ENCODE assay signal across 12 cellular contexts in genomic region chr5:115557667-115558387, GRCh38. TPM values are rescaled to one million over a fixed set of nuclear protein-coding genes. Genes with fewer than 3 reads are reported as not detected.
DNase-seq lines count a peak whose midpoint lies in the region; ATAC-seq and TF ChIP-seq lines count a peak whose summit lies in the region.
"Had no signal": no experiment of that assay in that cellular context is flagged by ENCODE, and none has a peak within 500 bp of the region (broad histone marks: within the 10 kb centered on the region; RNA-seq: fewer than 3 reads in every experiment).

No MANE protein-coding gene starts in this region.

- H3K27me3 ChIP-seq in GM23338 (ENCODE audit: insufficient read depth) (no peaks in the 10 kb centered on the region), PC-3 (ENCODE audit: low read length) (no peaks in the 10 kb centered on the region), trophoblast cell (ENCODE audit: insufficient read depth, low read length) (no peaks in the 10 kb centered on the region)

- H3K4me1 ChIP-seq in GM23338 (ENCODE audit: insufficient read depth) (peaks cover 8% of the 10 kb centered on the region), PC-3 (ENCODE audit: insufficient read depth, low read length) (no peaks in the 10 kb centered on the region), trophoblast cell (ENCODE audit: control insufficient read depth in 1 of 2, insufficient read depth in 2 of 2, low read length in 2 of 2) (no peaks in the 10 kb centered on the region)

- no peaks in the 10 kb centered on the region for H3K36me3 Mint-ChIP-seq in GM23338 (ENCODE audit: low read depth)

- H3K9me2 ChIP-seq in GM23338 (ENCODE audit: insufficient read depth) (no peaks in the 10 kb centered on the region), PC-3 (replicated peaks; ENCODE audit: low read length) (no peaks in the 10 kb centered on the region)

- H4K20me1 ChIP-seq in GM23338 (replicated peaks; ENCODE audit: insufficient read depth): no peaks in the 10 kb centered on the region
- no peaks in the 10 kb centered on the region for H4K20me1 ChIP-seq in PC-3 (ENCODE audit: low read length)

- H3K27ac Mint-ChIP-seq in GM23338: peak overlapping the region; percentile 25; the same call in 1 of the 2 replicates
- H3K27ac Mint-ChIP-seq: dendritic cell treated with granulocyte-macrophage colony-stimulating factor and Interleukin-4, amounts not matched to agents 40 ng/mL and 50 ng/mL, for 4 days had no signal

- H3K14ac ChIP-seq in trophoblast cell (ENCODE audit: low read length): no peak overlapping the region

- H3F3A ChIP-seq in GM23338 (replicated peaks; ENCODE audit: low read depth) (no peaks in the 10 kb centered on the region), PC-3 (ENCODE audit: low read length, unreplicated experiment) (no peaks in the 10 kb centered on the region)

- H3K18ac ChIP-seq in trophoblast cell (ENCODE audit: low read length): no peak overlapping the region

- no peak for DNase-seq in GM23338 (ENCODE audit: low spot score)
- DNase-seq in PC-3: no peak
- DNase-seq in fibroblast of gingiva (ENCODE audit: low read depth): peak; percentile 32
- DNase-seq in trophoblast cell: peak; percentile 22 to 68
- DNase-seq: activated gamma-delta T cell, NCI-H2171 had no signal

- no peaks in the 10 kb centered on the region for H3K9me3 ChIP-seq in PC-3 (ENCODE audit: low read length)
- peaks cover 2% of the 10 kb centered on the region for H3K9me3 ChIP-seq in trophoblast cell (ENCODE audit: insufficient read depth, low read depth, low read length)

- H3K79me1 ChIP-seq in trophoblast cell (ENCODE audit: low read length): no peaks in the 10 kb centered on the region

- WGBS in trophoblast cell (ENCODE audit: extremely low coverage, insufficient coverage, insufficient read length): no CpG with 5 or more reads among the region's 3 CpGs

- H3K79me2 ChIP-seq in GM23338 (replicated peaks; ENCODE audit: insufficient read depth) (no peaks in the 10 kb centered on the region), PC-3 (ENCODE audit: low read length) (no peaks in the 10 kb centered on the region), trophoblast cell (ENCODE audit: control insufficient read depth, insufficient read depth, low read length, poor library complexity) (no peaks in the 10 kb centered on the region)

- H3K4me2 ChIP-seq in GM23338: peak overlapping the region; percentile 59; the same call in 1 of the 2 replicates
- H3K4me2 ChIP-seq in PC-3 (ENCODE audit: low read length): no peak overlapping the region
- no peak overlapping the region for H3K4me2 ChIP-seq in trophoblast cell (ENCODE audit: low read length)

- H3K4me3 Mint-ChIP-seq in GM23338: no peak overlapping the region
- H3K4me3 Mint-ChIP-seq: dendritic cell treated with granulocyte-macrophage colony-stimulating factor and Interleukin-4, amounts not matched to agents 40 ng/mL and 50 ng/mL, for 4 days had no signal

- no peak overlapping the region for H4K12ac ChIP-seq in trophoblast cell (ENCODE audit: low read depth, low read length)

- H3K4me3 ChIP-seq in GM23338: no peak overlapping the region
- no peak overlapping the region for H3K4me3 ChIP-seq in PC-3 (ENCODE audit: low read length)
- no peak overlapping the region for H3K4me3 ChIP-seq in trophoblast cell (ENCODE audit: low read depth, low read length)

- H3K4me1 Mint-ChIP-seq in GM23338: peaks cover 12% of the 10 kb centered on the region

- H3K23ac ChIP-seq in trophoblast cell (ENCODE audit: low read length): no peak overlapping the region

- CTCF ChIA-PET in PC-3 (lab: Charles Lee): no interaction called here

- POLR2A ChIA-PET in PC-3 (lab: Charles Lee; ENCODE audit: unreplicated experiment): no interaction called here

- H3K27ac ChIP-seq in GM23338 (ENCODE audit: low read depth) (no peak overlapping the region), PC-3 (ENCODE audit: low read length) (no peak overlapping the region), trophoblast cell (ENCODE audit: low read depth, low read length) (no peak overlapping the region)

- H3K27me3 Mint-ChIP-seq in GM23338 (ENCODE audit: insufficient read depth, low read depth, poor library complexity): no peaks in the 10 kb centered on the region
- H3K27me3 Mint-ChIP-seq: dendritic cell treated with granulocyte-macrophage colony-stimulating factor and Interleukin-4, amounts not matched to agents 40 ng/mL and 50 ng/mL, for 4 days had no signal

- H3K9me3 Mint-ChIP-seq in GM23338: no peaks in the 10 kb centered on the region

- no peak overlapping the region for H2BK120ac ChIP-seq in trophoblast cell (ENCODE audit: insufficient read depth, low read length, poor library complexity)

- H3K36me3 ChIP-seq in GM23338 (ENCODE audit: insufficient read depth): no peaks in the 10 kb centered on the region
- no peaks in the 10 kb centered on the region for H3K36me3 ChIP-seq in PC-3 (ENCODE audit: low read depth, low read length)
- H3K36me3 ChIP-seq in trophoblast cell (ENCODE audit: control insufficient read depth in 1 of 2, insufficient read depth in 2 of 2, low read length in 2 of 2): no peaks in the 10 kb centered on the region

- TF ChIP-seq CTCF in GM23338 (conservative IDR thresholded peaks at IDR 0.05; ENCODE audit: low read depth in 2 of 2): no peak
- no peak for TF ChIP-seq CTCF in PC-3 (conservative IDR thresholded peaks at IDR 0.05; ENCODE audit: low read depth, low read length)

- no peak overlapping the region for H4K91ac ChIP-seq in trophoblast cell (ENCODE audit: low read depth, low read length)

- ATAC-seq in GM23338 (peak; percentile 40; the same call in 1 of the 3 replicates), PC-3 (peak; percentile 68), HG03039 (IDR thresholded peaks at IDR 0.05; ENCODE audit: unreplicated experiment) (no peak), GM18502 (IDR thresholded peaks at IDR 0.05; ENCODE audit: poor library complexity, unreplicated experiment) (no peak), GM21423 (IDR thresholded peaks at IDR 0.05; ENCODE audit: unreplicated experiment) (no peak), GM18858 (IDR thresholded peaks at IDR 0.05; ENCODE audit: unreplicated experiment) (no peak)

- no TSS peak for BruUV-seq in PC-3 (replicated peaks; lab: Mats Ljungman, UMichigan)

- intact Hi-C loops in PC-3 (cut with micrococcal nuclease): no loop called here

- no peak overlapping the region for H2BK12ac ChIP-seq in trophoblast cell (ENCODE audit: low read length)

- no peak overlapping the region for H2BK5ac ChIP-seq in trophoblast cell (ENCODE audit: low read depth, low read length, poor library complexity)

- H2AFZ ChIP-seq in GM23338 (0 out of 2 replicates have a peak overlapping the region, but pooled peaks have one; percentile 40), PC-3 (ENCODE audit: low read length) (no peak overlapping the region), trophoblast cell (ENCODE audit: insufficient read depth, low read length, poor library complexity) (no peak overlapping the region)

- no peak overlapping the region for H2AK5ac ChIP-seq in trophoblast cell (ENCODE audit: low read length)

- no peak overlapping the region for H3K4ac ChIP-seq in trophoblast cell (ENCODE audit: low read depth, low read length)

- H4K8ac ChIP-seq in trophoblast cell (ENCODE audit: low read depth, low read length): no peak overlapping the region

- H3K9ac ChIP-seq in PC-3 (ENCODE audit: low read length) (no peak overlapping the region), trophoblast cell (ENCODE audit: low read length) (no peak overlapping the region)

TF ChIP-seq in GM23338, 12 proteins besides CTCF, POLR2A, EP300 and RAD21 (continues in another document):
- no peak for TF ChIP-seq CREB1 (CRISPR knock-in tag; IDR thresholded peaks at IDR 0.05; ENCODE audit: low read depth)
- TF ChIP-seq REST (IDR thresholded peaks at IDR 0.05; ENCODE audit: unreplicated experiment): no peak
- TF ChIP-seq ZNF331 (CRISPR knock-in tag; IDR thresholded peaks at IDR 0.05; ENCODE audit: low read depth): no peak
- TF ChIP-seq ETS1 (IDR thresholded peaks at IDR 0.05): no peak
- TF ChIP-seq JUNB (IDR thresholded peaks at IDR 0.05; ENCODE audit: unreplicated experiment): no peak

RNA-seq across cellular contexts. Expression of gene FEM1C, which starts 13.3 kb away (rescaled TPM):
- total RNA-seq in GM23338 (2014; rRNA removed; shearing (Covaris generic)): 21.6 and 22.3 TPM in 2 replicates
- 4.5 and 4.7 TPM in 2 replicates for polyA plus RNA-seq in GM23338 (2016; fragmentation: Nextera tagmentation; extraction: Ambion mirVana)
- 8.4 and 9.1 TPM in 2 replicates for total RNA-seq in PC-3 (2014; rRNA removed)
- 6.8 and 7.1 TPM in 2 replicates for polyA plus RNA-seq in trophoblast cell (2013)

RNA-seq across cellular contexts. Expression of gene TICAM2, which starts 44.5 kb away (rescaled TPM):
- total RNA-seq in GM23338 (2014; rRNA removed; shearing (Covaris generic)): not detected in 2 replicates
- polyA plus RNA-seq in GM23338 (2016; fragmentation: Nextera tagmentation; extraction: Ambion mirVana): 1.0 and 1.4 TPM in 2 replicates
- 3.9 and 5.0 TPM in 2 replicates for total RNA-seq in PC-3 (2014; rRNA removed)
- polyA plus RNA-seq in trophoblast cell (2013): 0.33 and 0.44 TPM in 2 replicates
- polyA plus RNA-seq: neural cell had no signal

Comparison
In these comparisons a context has a peak if more than half of its experiments do, and no peak if none do; other contexts are left out.
1. ATAC-seq: peak in GM23338 (single experiment) and PC-3 (single experiment); none in HG03039 (single experiment), GM18502 (single experiment), GM21423 (single experiment) and GM18858 (single experiment).
2. DNase-seq: peak in fibroblast of gingiva (single experiment) and trophoblast cell (2 of 2); none in GM23338 (single experiment) and PC-3 (single experiment).